In genomic region chr1:197778326-197778922, GRCh38 we compare ENCODE assay signal across 1 cellular context.
TF ChIP-seq lines count a peak whose summit lies in the region.

No MANE protein-coding gene starts in this region.

TF ChIP-seq in GM12878, 131 proteins besides CTCF, POLR2A, EP300 and RAD21 (continued from another document):
- TF ChIP-seq STAT3 (IDR thresholded peaks at IDR 0.05; ENCODE audit: low read depth, low read length) (no peak), SMAD1 (IDR thresholded peaks at IDR 0.05; ENCODE audit: low read depth, partially characterized antibody) (no peak), ZBTB33 (IDR thresholded peaks at IDR 0.05) (no peak), NBN (IDR thresholded peaks at IDR 0.05) (no peak), ELK1 (IDR thresholded peaks at IDR 0.05; ENCODE audit: low read depth, low read length) (no peak)
TF ChIP-seq in GM12878: peak in this region for 0.
